17 cellular contexts compared by ENCODE assay signal in the genomic region with DNA sequence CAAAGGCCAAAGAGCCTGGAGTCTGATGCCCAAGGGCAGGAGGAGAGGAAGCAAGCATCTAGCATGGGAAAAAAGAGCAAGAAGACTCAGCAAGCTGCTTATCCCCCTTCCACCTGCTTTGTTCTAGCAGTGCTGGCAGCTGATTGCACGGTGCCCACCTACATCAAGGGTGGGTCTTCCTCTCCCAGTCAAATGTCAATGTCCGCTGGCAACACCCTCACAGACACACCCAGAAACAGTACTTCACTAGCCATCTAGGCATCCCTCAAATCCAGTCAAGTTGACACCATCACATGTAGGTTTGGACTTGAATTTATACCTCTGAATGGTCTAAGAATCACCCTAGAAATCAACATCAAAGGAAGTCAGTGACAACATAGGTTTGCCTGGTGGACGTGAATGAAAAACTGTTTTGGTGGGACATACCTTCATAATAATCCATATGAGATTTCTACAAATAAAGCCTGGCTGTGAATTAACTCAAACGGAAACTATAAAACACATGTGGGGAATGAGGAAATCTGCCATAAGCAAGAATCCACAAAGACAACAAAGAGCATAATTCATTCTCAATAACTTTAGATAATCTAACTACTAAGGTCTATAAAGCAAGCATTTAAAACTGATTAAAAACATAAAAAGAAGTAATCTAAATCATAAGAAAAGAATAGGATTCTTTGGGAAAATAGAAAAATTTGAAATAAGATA.
A peak's percentile ranks its signal among the peaks of the same experiment; 100 is the strongest.
DNase-seq lines count a peak whose midpoint lies in the region; ATAC-seq, FAIRE-seq and TF ChIP-seq lines count a peak whose summit lies in the region.
"Had no signal": no experiment of that assay in that cellular context is flagged by ENCODE, and none has a peak within 500 bp of the region (broad histone marks: within the 10 kb centered on the region; RNA-seq: fewer than 3 reads in every experiment).

No MANE protein-coding gene starts in this region.

- intact Hi-C loops in pancreas (cut with DNase I), result no loop called here

- TF ChIP-seq POLR2A in H1 (IDR thresholded peaks at IDR 0.05; ENCODE audit: control extremely low read depth in 1 of 2, low read depth in 2 of 2, low read length in 2 of 2), result no peak

- FAIRE-seq in H1 (lab: Jason Lieb, UNC) (no peak), pancreas (lab: Jason Lieb, UNC) (peak; percentile 49)
- FAIRE-seq: A549, GM12878, K562 had no signal

- H3K9me3 ChIP-seq in H1 (ENCODE audit: insufficient read depth in 2 of 2, low read depth in 1 of 2, low read length in 1 of 2), result peaks cover 0 to 3% of the 10 kb centered on the region in 2 experiments; a peak in 1 of 4 replicates
- H3K9me3 ChIP-seq in mesenchymal stem cell (ENCODE audit: control insufficient read depth, low read length), result no peaks in the 10 kb centered on the region
- H3K9me3 ChIP-seq in pancreas, result no peaks in the 10 kb centered on the region
- H3K9me3 ChIP-seq: HAP-1 had no signal

- H3K79me2 ChIP-seq in H1 (ENCODE audit: control insufficient read depth in 1 of 2, insufficient read depth in 2 of 2, low read length in 2 of 2), result no peaks in the 10 kb centered on the region

- POLR2A ChIA-PET in H1 (lab: Charles Lee; ENCODE audit: partially characterized antibody), result no interaction called here

- H3K23ac ChIP-seq in H1 (ENCODE audit: insufficient read length), result no peak overlapping the region
- no peak overlapping the region for H3K23ac ChIP-seq in mesenchymal stem cell (ENCODE audit: low read length in 2 of 2)

- H3K4me3 ChIP-seq in H1 (ENCODE audit: extremely low read depth in 1 of 4, insufficient read depth in 2 of 4, low read depth in 3 of 4, low read length in 4 of 4) (no peak overlapping the region), mesenchymal stem cell (ENCODE audit: insufficient read depth in 1 of 2, low read depth in 1 of 2, low read length in 2 of 2) (no peak overlapping the region), pancreas (no peak overlapping the region)
- H3K4me3 ChIP-seq: A549, GM12878, HAP-1, K562 had no signal

- no peak overlapping the region for H3K4me2 ChIP-seq in H1 (ENCODE audit: insufficient read depth in 1 of 2, low read depth in 2 of 2, low read length in 2 of 2)
- no peak overlapping the region for H3K4me2 ChIP-seq in mesenchymal stem cell (ENCODE audit: low read length, poor library complexity, severe bottlenecking)
- H3K4me2 ChIP-seq: A549 had no signal

- TF ChIP-seq RAD21 in H1 (IDR thresholded peaks at IDR 0.05 in 1 of 2, conservative IDR thresholded peaks at IDR 0.05 in 1 of 2; ENCODE audit: low read depth in 2 of 2, low read length in 2 of 2), result no peak

- H3K23me2 ChIP-seq in H1 (ENCODE audit: low read depth, low read length), result no peaks in the 10 kb centered on the region

- H2BK5ac ChIP-seq in H1 (ENCODE audit: low read depth, low read length) (no peak overlapping the region), mesenchymal stem cell (ENCODE audit: low read depth, low read length, poor library complexity, severe bottlenecking) (peak overlapping the region; percentile 31)

- H3K9ac ChIP-seq in H1 (replicated peaks in 1 of 4; ENCODE audit: extremely low read depth in 1 of 4, low read depth in 3 of 4, low read length in 3 of 4), result no peak overlapping the region
- H3K9ac ChIP-seq in mesenchymal stem cell (ENCODE audit: low read length), result no peak overlapping the region

- H4K91ac ChIP-seq in H1 (replicated peaks; ENCODE audit: insufficient read length, low read length), result peak overlapping the region; percentile 36
- H4K91ac ChIP-seq in mesenchymal stem cell (ENCODE audit: low read length), result no peak overlapping the region

- no peaks in the 10 kb centered on the region for H3K27me3 ChIP-seq in H1 (replicated peaks in 1 of 4; ENCODE audit: control insufficient read depth in 3 of 4, extremely low read depth in 1 of 4, insufficient read depth in 3 of 4, low read length in 3 of 4)
- H3K27me3 ChIP-seq in mesenchymal stem cell (ENCODE audit: control insufficient read depth in 1 of 2, insufficient read depth in 1 of 2, low read length in 2 of 2), result no peaks in the 10 kb centered on the region
- H3K27me3 ChIP-seq in pancreas, result no peaks in the 10 kb centered on the region

- TF ChIP-seq CTCF in H1 (IDR thresholded peaks at IDR 0.05; ENCODE audit: control extremely low read depth in 1 of 3, insufficient read depth in 1 of 3, low read depth in 1 of 3, low read length in 3 of 3) (no peak), pancreas (IDR thresholded peaks at IDR 0.05) (no peak)

- DNase-seq in COLO829 (ENCODE audit: low spot score) (peak; percentile 54), H1 (ENCODE audit: low read depth in 1 of 2, low spot score in 2 of 2) (peak in 1 of 2 experiments; percentile 43), mesenchymal stem cell (no peak), pancreas (no peak), NOMO-1 treated with dmso at 0.1 percent for 144 hours (lab: John Stamatoyannopoulos, UW; ENCODE audit: unreplicated experiment) (no peak)
- DNase-seq: AML-193; Calu3; CD4-positive, alpha-beta memory T cell; DMS79 treated with DMSO at 0.1 percent for 48 hours; IMR-90 had no signal

- H2AK5ac ChIP-seq in H1 (ENCODE audit: low read depth, low read length) (no peak overlapping the region), mesenchymal stem cell (ENCODE audit: low read length, severe bottlenecking) (no peak overlapping the region)

- no peaks in the 10 kb centered on the region for H3K36me3 ChIP-seq in H1 (ENCODE audit: control insufficient read depth in 2 of 4, insufficient read depth in 4 of 4, low read length in 3 of 4)
- no peaks in the 10 kb centered on the region for H3K36me3 ChIP-seq in mesenchymal stem cell (ENCODE audit: control insufficient read depth in 1 of 2, insufficient read depth in 2 of 2, low read depth in 1 of 2, low read length in 2 of 2)
- H3K36me3 ChIP-seq in pancreas, result no peaks in the 10 kb centered on the region
- H3K36me3 ChIP-seq: HAP-1 had no signal

- H2AFZ ChIP-seq in H1 (ENCODE audit: low read length) (peak overlapping the region; percentile 49; the same call in 1 of the 2 replicates), mesenchymal stem cell (ENCODE audit: low read depth, low read length) (no peak overlapping the region)

- H4K20me1 ChIP-seq in H1 (replicated peaks in 1 of 2; ENCODE audit: control insufficient read depth in 1 of 2, insufficient read depth in 2 of 2, low read length in 2 of 2), result no peaks in the 10 kb centered on the region

- 0 out of 2 replicates have a peak overlapping the region, but pooled peaks have one; percentile 25 for H2BK20ac ChIP-seq in H1 (ENCODE audit: low read length)

- H2BK120ac ChIP-seq in H1 (replicated peaks; ENCODE audit: low read depth, low read length), result no peak overlapping the region
- H2BK120ac ChIP-seq in mesenchymal stem cell (ENCODE audit: low read depth, low read length), result no peak overlapping the region

- no peak overlapping the region for H3K4ac ChIP-seq in H1 (replicated peaks; ENCODE audit: insufficient read length, low read depth, low read length)
- H3K4ac ChIP-seq in mesenchymal stem cell (ENCODE audit: low read depth in 1 of 2, low read length in 2 of 2), result no peak overlapping the region

- H3K79me1 ChIP-seq in H1 (ENCODE audit: low read depth, low read length) (no peaks in the 10 kb centered on the region), mesenchymal stem cell (replicated peaks; ENCODE audit: low read length, poor library complexity, severe bottlenecking) (no peaks in the 10 kb centered on the region)

- H2BK12ac ChIP-seq in H1 (ENCODE audit: low read depth, low read length) (no peak overlapping the region; the same call in 1 of the 2 replicates), mesenchymal stem cell (ENCODE audit: low read length in 2 of 2) (no peak overlapping the region)

- H3K4me1 ChIP-seq in H1 (replicated peaks in 1 of 4; ENCODE audit: control insufficient read depth in 3 of 4, insufficient read depth in 4 of 4, low read length in 3 of 4) (no peaks in the 10 kb centered on the region), mesenchymal stem cell (ENCODE audit: control insufficient read depth, insufficient read depth, low read depth, low read length) (no peaks in the 10 kb centered on the region), pancreas (peaks cover 0 to 4% (median 0%) of the 10 kb centered on the region in 3 donors)
- H3K4me1 ChIP-seq: A549, HAP-1 had no signal

- TF ChIP-seq EP300 in H1 (IDR thresholded peaks at IDR 0.05; ENCODE audit: borderline replicate concordance in 1 of 2, low read depth in 2 of 2, low read length in 2 of 2), result no peak

- no peak overlapping the region for H3K27ac ChIP-seq in H1 (ENCODE audit: low read depth, low read length)
- H3K27ac ChIP-seq in mesenchymal stem cell (ENCODE audit: low read length, poor library complexity, severe bottlenecking), result no peak overlapping the region
- H3K27ac ChIP-seq in pancreas, result no peak overlapping the region
- H3K27ac ChIP-seq: 22Rv1 had no signal

- H4K8ac ChIP-seq in H1 (ENCODE audit: extremely low read depth, insufficient read depth, low read length) (no peak overlapping the region), mesenchymal stem cell (ENCODE audit: low read length) (peak overlapping the region; percentile 64)

- ATAC-seq in pancreas, result no peak
- ATAC-seq in HG03460 (IDR thresholded peaks at IDR 0.05; ENCODE audit: unreplicated experiment), result no peak
- ATAC-seq in GM18520 (IDR thresholded peaks at IDR 0.05; ENCODE audit: unreplicated experiment), result no peak
- ATAC-seq: A549, GM12878, K562 had no signal

- no peak overlapping the region for H3K56ac ChIP-seq in H1 (replicated peaks; ENCODE audit: insufficient read length, low read depth, low read length)

- CTCF ChIA-PET in H1 (lab: Charles Lee; ENCODE audit: partially characterized antibody), result interaction anchor here (0.7 to 1.3 kb wide), 4 partner anchors 13 to 77 kb away, joined by 3 to 5 read pairs (median 4); no protein-coding TSS in a partner anchor

- H3K14ac ChIP-seq in H1 (ENCODE audit: insufficient read length) (no peak overlapping the region), mesenchymal stem cell (ENCODE audit: low read length in 2 of 2) (no peak overlapping the region)

- WGBS in H1 (ENCODE audit: extremely low coverage in 1 of 2, insufficient coverage in 1 of 2, insufficient read length in 1 of 2, insufficient replicate concordance in 2 of 2, low coverage in 1 of 2, low lambda C conversion rate in 2 of 2, missing lambda C conversion rate in 1 of 2), 2 experiments, result 87% methylated on average over 4 of the region's 4 CpGs; no CpG with 5 or more reads in 1 of the 2 experiments
- 85% methylated on average over 2 of the region's 4 CpGs for WGBS in mesenchymal stem cell
- 89 to 95% methylated on average over 4 of the region's 4 CpGs for WGBS in pancreas, 2 donors

- H3K18ac ChIP-seq in H1 (ENCODE audit: extremely low read depth, low read length) (no peak overlapping the region), mesenchymal stem cell (ENCODE audit: low read depth in 1 of 2, low read length in 2 of 2) (no peak overlapping the region)

- no peak overlapping the region for H2BK15ac ChIP-seq in H1 (ENCODE audit: low read length)
- peak overlapping the region; percentile 23 for H2BK15ac ChIP-seq in mesenchymal stem cell (ENCODE audit: low read depth, poor library complexity, severe bottlenecking)

- no peak overlapping the region for H4K5ac ChIP-seq in H1 (ENCODE audit: insufficient read length, low read depth, low read length)

TF ChIP-seq in H1, 55 proteins besides CTCF, POLR2A, EP300 and RAD21 (continues in another document):
- TF ChIP-seq BRCA1 (IDR thresholded peaks at IDR 0.05; ENCODE audit: low read depth, low read length) (no peak), PHF8 (conservative IDR thresholded peaks at IDR 0.05; ENCODE audit: low read depth, low read length) (no peak)
